8 cellular contexts compared by ENCODE assay signal in genomic region chr5:141814064-141814982, GRCh38.
DNase-seq lines count a peak whose midpoint lies in the region; TF ChIP-seq lines count a peak whose summit lies in the region.

No MANE protein-coding gene starts in this region.

- no peaks in the 10 kb centered on the region for H3K9me3 Mint-ChIP-seq in activated CD4-positive, alpha-beta memory T cell treated with anti-CD3 and anti-CD28 coated beads for 36 hours
- no peaks in the 10 kb centered on the region for H3K9me3 Mint-ChIP-seq in neural crest cell

- peaks cover 24% of the 10 kb centered on the region for H3K27me3 Mint-ChIP-seq in activated CD4-positive, alpha-beta memory T cell treated with anti-CD3 and anti-CD28 coated beads for 36 hours
- H3K27me3 Mint-ChIP-seq in neural crest cell (ENCODE audit: low read depth): no peaks in the 10 kb centered on the region

- H3K4me3 ChIP-seq in epithelial cell of proximal tubule (ENCODE audit: low read depth, low read length): no peak overlapping the region

- no peak overlapping the region for H3K27ac Mint-ChIP-seq in activated CD4-positive, alpha-beta memory T cell treated with anti-CD3 and anti-CD28 coated beads for 36 hours
- H3K27ac Mint-ChIP-seq in neural crest cell (ENCODE audit: unreplicated experiment): no peak overlapping the region

- TF ChIP-seq CTCF in epithelial cell of proximal tubule (conservative IDR thresholded peaks at IDR 0.05; ENCODE audit: low read depth, low read length): peak; percentile 95
- TF ChIP-seq CTCF in neural crest cell (conservative IDR thresholded peaks at IDR 0.05): peak; percentile 65

- POLR2A ChIA-PET in activated CD4-positive, alpha-beta memory T cell treated with anti-CD3 and anti-CD28 coated beads for 36 hours (lab: Charles Lee): no interaction called here

- H3K36me3 Mint-ChIP-seq in activated CD4-positive, alpha-beta memory T cell treated with anti-CD3 and anti-CD28 coated beads for 36 hours: no peaks in the 10 kb centered on the region
- H3K36me3 Mint-ChIP-seq in neural crest cell (ENCODE audit: low read depth): no peaks in the 10 kb centered on the region

- H3K4me3 Mint-ChIP-seq in activated CD4-positive, alpha-beta memory T cell treated with anti-CD3 and anti-CD28 coated beads for 36 hours: no peak overlapping the region
- no peak overlapping the region for H3K4me3 Mint-ChIP-seq in neural crest cell

- DNase-seq in NCI-H1417 (lab: John Stamatoyannopoulos, UW) (peak; percentile 29 to 57 (median 48)), NCI-H1417 treated with DMSO at 0.1 percent for 48 hours (lab: John Stamatoyannopoulos, UW) (no peak), NAMALWA (ENCODE audit: low spot score) (peak; percentile 48), epithelial cell of proximal tubule (ENCODE audit: low read depth) (no peak), neural crest cell (ENCODE audit: low read depth, low spot score) (peak; percentile 61), NOMO-1 treated with DMSO at 0.1 percent for 48 hours (lab: John Stamatoyannopoulos, UW; ENCODE audit: unreplicated experiment) (no peak), ureter (ENCODE audit: low spot score) (no peak)
- DNase-seq in activated CD4-positive, alpha-beta memory T cell treated with anti-CD3 and anti-CD28 coated beads for 36 hours: peak; percentile 72

- intact Hi-C loops in activated CD4-positive, alpha-beta memory T cell treated with anti-CD3 and anti-CD28 coated beads for 36 hours (cut with micrococcal nuclease): no loop called here

- CTCF ChIA-PET in activated CD4-positive, alpha-beta memory T cell treated with anti-CD3 and anti-CD28 coated beads for 36 hours (lab: Charles Lee): interaction anchor here (0.7 to 8.0 kb wide), 19 partner anchors 8 to 149 kb away, joined by 3 to 93 read pairs (median 5); no protein-coding TSS in a partner anchor

- no peaks in the 10 kb centered on the region for H3K4me1 Mint-ChIP-seq in activated CD4-positive, alpha-beta memory T cell treated with anti-CD3 and anti-CD28 coated beads for 36 hours (ENCODE audit: low read depth)
- peaks cover 72% of the 10 kb centered on the region for H3K4me1 Mint-ChIP-seq in neural crest cell

Comparison
In these comparisons a context has a peak if more than half of its experiments do, and no peak if none do; other contexts are left out.
1. DNase-seq: peak in NCI-H1417 (3 of 3), NAMALWA (single experiment), activated CD4-positive, alpha-beta memory T cell treated with anti-CD3 and anti-CD28 coated beads for 36 hours (single experiment) and neural crest cell (single experiment); none in NCI-H1417 treated with DMSO at 0.1 percent for 48 hours (single experiment), epithelial cell of proximal tubule (single experiment), NOMO-1 treated with DMSO at 0.1 percent for 48 hours (single experiment) and ureter (single experiment).